17 cellular contexts compared by ENCODE assay signal in the genomic region with DNA sequence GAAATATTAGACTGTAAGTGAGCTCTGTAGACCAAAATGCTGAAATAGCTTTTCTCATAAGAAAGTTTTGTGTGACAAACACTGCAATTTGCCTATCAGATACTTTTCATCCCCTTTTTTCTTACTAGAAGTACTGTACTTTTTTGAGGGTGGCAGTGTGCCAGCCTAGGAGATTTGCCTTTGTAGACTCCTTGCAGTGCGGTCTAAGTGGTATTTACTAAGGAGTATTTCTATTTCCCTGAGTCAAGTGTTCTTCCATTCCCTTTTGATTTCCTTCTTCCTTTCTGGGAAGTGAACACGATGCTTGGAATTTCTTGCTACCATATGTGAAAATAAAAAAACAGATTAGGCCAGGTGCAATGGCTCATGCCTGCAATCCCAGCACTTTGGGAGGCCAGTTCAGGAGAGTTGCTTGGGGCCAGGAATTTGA. TPM values are rescaled to one million over a fixed set of nuclear protein-coding genes. Genes with fewer than 3 reads are reported as not detected.
DNase-seq lines count a peak whose midpoint lies in the region; ATAC-seq and TF ChIP-seq lines count a peak whose summit lies in the region.
"Had no signal": no experiment of that assay in that cellular context is flagged by ENCODE, and none has a peak within 500 bp of the region (broad histone marks: within the 10 kb centered on the region; RNA-seq: fewer than 3 reads in every experiment).

No MANE protein-coding gene starts in this region.

- peaks cover 0 to 100% (median 58%) of the 10 kb centered on the region in 9 donors for H3K4me1 ChIP-seq in heart right ventricle
- peaks cover 4% of the 10 kb centered on the region for H3K4me1 ChIP-seq in right cardiac atrium (ENCODE audit: control insufficient read depth, insufficient read depth, low read length)
- peaks cover 4 to 45% of the 10 kb centered on the region in 2 donors for H3K4me1 ChIP-seq in ascending aorta
- peaks cover 0 to 96% (median 32%) of the 10 kb centered on the region in 4 donors for H3K4me1 ChIP-seq in tibial artery

- ATAC-seq in heart right ventricle (no peak), right cardiac atrium (no peak)
- ATAC-seq: natural killer cell treated with Interleukin-12 subunit alpha and Interleukin-12 subunit beta and Interleukin-15 and Interleukin-18, amount 100 ng/mL, for 72 hours; T-helper 17 cell had no signal

- no peak for DNase-seq in heart right ventricle
- no peak for DNase-seq in right cardiac atrium
- DNase-seq in ascending aorta (ENCODE audit: low spot score in 2 of 2), result no peak
- DNase-seq in iris pigment epithelial cell (ENCODE audit: low read depth), result peak; percentile 62
- DNase-seq in tibial artery, result no peak
- DNase-seq in hypothalamus (lab: John Stamatoyannopoulos, UW), result no peak
- DNase-seq in activated CD4-positive, alpha-beta T cell treated with anti-CD3 and anti-CD28 coated beads, Interleukin-2, amount 50 U/mL, for 1 hour, result no peak
- no peak for DNase-seq in GM20000 (ENCODE audit: low spot score)
- DNase-seq: activated CD4-positive, CD25-positive, alpha-beta regulatory T cell; activated naive CD4-positive, alpha-beta T cell treated with Interleukin-2 at 50 U/mL for 16 hours; CD8-positive, alpha-beta memory T cell; central memory CD4-positive, alpha-beta T cell; GF-D8; NCI-H187 treated with DMSO at 0.1 percent for 48 hours; NCI-H524 treated with DMSO at 0.1 percent for 48 hours; T-helper 17 cell had no signal

- H3K27me3 ChIP-seq in heart right ventricle, result no peaks in the 10 kb centered on the region
- H3K27me3 ChIP-seq in right cardiac atrium (ENCODE audit: control insufficient read depth, insufficient read depth), result no peaks in the 10 kb centered on the region
- H3K27me3 ChIP-seq in ascending aorta, result no peaks in the 10 kb centered on the region
- no peaks in the 10 kb centered on the region for H3K27me3 ChIP-seq in tibial artery

- H3K36me3 ChIP-seq in heart right ventricle (no peaks in the 10 kb centered on the region), ascending aorta (no peaks in the 10 kb centered on the region), tibial artery (no peaks in the 10 kb centered on the region)

- intact Hi-C loops in heart right ventricle (cut with DNase I) (no loop called here), right cardiac atrium (cut with DNase I) (no loop called here), ascending aorta (cut with DNase I) (no loop called here), tibial artery (cut with DNase I; ENCODE audit: low total_unique reads) (no loop called here)

- peak overlapping the region in 6 of 10 donors; percentile 5 to 32 (median 8) for H3K27ac ChIP-seq in heart right ventricle
- H3K27ac ChIP-seq in right cardiac atrium (ENCODE audit: low read length), result no peak overlapping the region
- H3K27ac ChIP-seq in ascending aorta, result peak overlapping the region; percentile 30 to 33
- peak overlapping the region; percentile 5 to 21 for H3K27ac ChIP-seq in tibial artery

- H3K4me3 ChIP-seq in heart right ventricle (no peak overlapping the region), right cardiac atrium (ENCODE audit: low read length) (no peak overlapping the region), ascending aorta (no peak overlapping the region), tibial artery (no peak overlapping the region)

- H3K9me3 ChIP-seq in heart right ventricle, result no peaks in the 10 kb centered on the region
- no peaks in the 10 kb centered on the region for H3K9me3 ChIP-seq in right cardiac atrium (ENCODE audit: control insufficient read depth, low read length)
- H3K9me3 ChIP-seq in ascending aorta, result no peaks in the 10 kb centered on the region
- no peaks in the 10 kb centered on the region for H3K9me3 ChIP-seq in tibial artery

- TF ChIP-seq CTCF in heart right ventricle (IDR thresholded peaks at IDR 0.05), result no peak
- TF ChIP-seq CTCF in ascending aorta (IDR thresholded peaks at IDR 0.05), result no peak
- no peak for TF ChIP-seq CTCF in tibial artery (IDR thresholded peaks at IDR 0.05)
- TF ChIP-seq CTCF in GM20000 (IDR thresholded peaks at IDR 0.05; ENCODE audit: extremely low read depth, missing control alignments), result no peak

- 22 to 36% methylated on average over 2 of the region's 2 CpGs for WGBS in heart right ventricle, 2 donors
- WGBS in right cardiac atrium, result 45% methylated on average over 2 of the region's 2 CpGs

RNA-seq across cellular contexts. Expression of gene PDLIM5, which starts 34.6 kb away (rescaled TPM):
- total RNA-seq in heart right ventricle (1,000 to 10,000 TPM in 9 of 10 donors, 100 to 1,000 TPM in 1; 856 to 1,549 (median 1,274) TPM), right cardiac atrium (100 to 1,000 TPM; 511 to 778 (median 584) TPM), ascending aorta (103 TPM)
- polyA plus RNA-seq in heart right ventricle (100 to 1,000 TPM; 221 to 521 TPM), right cardiac atrium (407 TPM)
